ENCODE assay signal across 22 cellular contexts in the genomic region with DNA sequence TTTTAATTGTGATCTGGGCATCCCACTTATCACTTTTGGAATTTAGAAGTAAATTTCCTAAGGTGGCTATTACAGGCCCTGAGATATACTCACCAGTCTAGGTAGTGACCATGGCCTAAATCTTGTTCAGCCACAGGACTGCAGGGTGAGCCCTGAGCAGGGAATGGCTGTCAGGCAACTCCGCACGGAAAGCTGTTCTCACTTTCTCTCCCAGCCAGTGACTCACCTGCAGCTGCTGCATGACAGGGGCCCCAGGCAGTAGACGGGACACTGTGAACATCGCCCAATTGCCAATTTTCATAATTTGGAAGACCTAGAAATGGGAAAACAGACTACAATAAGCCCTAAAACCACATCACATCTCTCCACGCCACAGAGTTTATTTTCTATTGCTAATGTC.
A peak's percentile ranks its signal among the peaks of the same experiment; 100 is the strongest.
DNase-seq lines count a peak whose midpoint lies in the region; ATAC-seq and TF ChIP-seq lines count a peak whose summit lies in the region.
"Had no signal": no experiment of that assay in that cellular context is flagged by ENCODE, and none has a peak within 500 bp of the region (broad histone marks: within the 10 kb centered on the region; RNA-seq: fewer than 3 reads in every experiment).

No MANE protein-coding gene starts in this region.

- no peak overlapping the region for H2AFZ ChIP-seq in smooth muscle cell (ENCODE audit: low read depth)
- H2AFZ ChIP-seq: parathyroid adenoma had no signal

- H3K36me3 Mint-ChIP-seq in activated T-helper 17 cell treated with anti-CD3 and anti-CD28 coated beads, Interleukin-2, amount 50 U/mL, for 72 hours (ENCODE audit: low read depth): no peaks in the 10 kb centered on the region
- H3K36me3 Mint-ChIP-seq: activated CD4-positive, alpha-beta memory T cell treated with anti-CD3 and anti-CD28 coated beads for 36 hours; activated naive CD8-positive, alpha-beta T cell treated with anti-CD3 and anti-CD28 coated beads, Interleukin-2, amount 10 ng/mL, durations not matched to agents 7 days and 5 days; naive thymus-derived CD4-positive, alpha-beta T cell had no signal

- H3F3A ChIP-seq in smooth muscle cell (ENCODE audit: low read depth): no peaks in the 10 kb centered on the region

- peak overlapping the region; percentile 26 for H3K4me2 ChIP-seq in smooth muscle cell
- H3K4me2 ChIP-seq: KMS-11 had no signal

- H3K4me1 Mint-ChIP-seq in activated T-helper 17 cell treated with anti-CD3 and anti-CD28 coated beads, Interleukin-2, amount 50 U/mL, for 72 hours: no peaks in the 10 kb centered on the region
- H3K4me1 Mint-ChIP-seq: activated naive CD8-positive, alpha-beta T cell treated with anti-CD3 and anti-CD28 coated beads, Interleukin-2, amount 10 ng/mL, durations not matched to agents 7 days and 5 days had no signal

- no peak overlapping the region for H3K4me3 ChIP-seq in smooth muscle cell
- H3K4me3 ChIP-seq: lower lobe of right lung had no signal

- TF ChIP-seq CTCF in smooth muscle cell (IDR thresholded peaks at IDR 0.05; ENCODE audit: borderline replicate concordance, insufficient read depth, poor library complexity, severe bottlenecking): no peak

- DNase-seq in H4 (ENCODE audit: low spot score): peak; percentile 47
- DNase-seq in RKO (ENCODE audit: low spot score): peak; percentile 56
- DNase-seq in epithelial cell of prostate (ENCODE audit: low read depth, low spot score): peak; percentile 31
- DNase-seq in smooth muscle cell (lab: John Stamatoyannopoulos, UW; ENCODE audit: unreplicated experiment): no peak
- DNase-seq in left colon: no peak
- DNase-seq: activated CD4-positive, alpha-beta memory T cell treated with anti-CD3 and anti-CD28 coated beads for 36 hours; activated naive CD8-positive, alpha-beta T cell treated with anti-CD3 and anti-CD28 coated beads, Interleukin-2, amount 10 ng/mL, durations not matched to agents 7 days and 5 days; activated T-cell treated with anti-CD3 and anti-CD28 coated beads, Interleukin-2, amount 50 U/mL, for 24 hours; BE2C; GDM1; lower lobe of right lung; naive thymus-derived CD4-positive, alpha-beta T cell; NCI-H1436 treated with DMSO at 0.1 percent for 48 hours; small intestine; stimulated activated CD4-positive, alpha-beta T cell treated with anti-CD3 and anti-CD28 coated beads, Interleukin-4, amount 100 ng/mL, for 24 hours; substantia nigra; T-helper 1 cell had no signal

- H3K27me3 ChIP-seq in smooth muscle cell (ENCODE audit: low read depth): no peaks in the 10 kb centered on the region

- peak overlapping the region; percentile 31 for H3K9ac ChIP-seq in smooth muscle cell (ENCODE audit: low read depth)
- H3K9ac ChIP-seq: KMS-11, parathyroid adenoma had no signal

- H3K9me3 Mint-ChIP-seq in activated T-helper 17 cell treated with anti-CD3 and anti-CD28 coated beads, Interleukin-2, amount 50 U/mL, for 72 hours: peaks cover 2% of the 10 kb centered on the region
- H3K9me3 Mint-ChIP-seq: activated CD4-positive, alpha-beta memory T cell treated with anti-CD3 and anti-CD28 coated beads for 36 hours; activated T-cell treated with anti-CD3 and anti-CD28 coated beads, Interleukin-2, amount 50 U/mL, for 24 hours had no signal

- 41% methylated on average over 5 of the region's 5 CpGs for WGBS in smooth muscle cell (ENCODE audit: low lambda C conversion rate)

- no peaks in the 10 kb centered on the region for H3K27me3 Mint-ChIP-seq in activated T-helper 17 cell treated with anti-CD3 and anti-CD28 coated beads, Interleukin-2, amount 50 U/mL, for 72 hours
- H3K27me3 Mint-ChIP-seq: activated naive CD8-positive, alpha-beta T cell treated with anti-CD3 and anti-CD28 coated beads, Interleukin-2, amount 10 ng/mL, durations not matched to agents 7 days and 5 days had no signal

- ATAC-seq in activated T-helper 17 cell treated with anti-CD3 and anti-CD28 coated beads, Interleukin-2, amount 50 U/mL, for 72 hours (replicated peaks): no peak
- ATAC-seq in HG03342 (IDR thresholded peaks at IDR 0.05; ENCODE audit: unreplicated experiment): no peak
- no peak for ATAC-seq in left colon
- ATAC-seq: lower lobe of right lung; naive thymus-derived CD4-positive, alpha-beta T cell had no signal

- no peaks in the 10 kb centered on the region for H3K4me1 ChIP-seq in smooth muscle cell (ENCODE audit: low read depth)
- H3K4me1 ChIP-seq: BE2C, lower lobe of right lung, parathyroid adenoma had no signal

- intact Hi-C loops in left colon (cut with DNase I, micrococcal nuclease): no loop called here

- no peaks in the 10 kb centered on the region for H4K20me1 ChIP-seq in smooth muscle cell (ENCODE audit: low read depth)

- H3K27ac ChIP-seq in epithelial cell of prostate: no peak overlapping the region
- peak overlapping the region; percentile 75 for H3K27ac ChIP-seq in smooth muscle cell (ENCODE audit: low read depth)
- H3K27ac ChIP-seq: KMS-11, lower lobe of right lung, parathyroid adenoma, VCaP had no signal

- H3K9me3 ChIP-seq in smooth muscle cell (replicated peaks; ENCODE audit: low read depth): no peaks in the 10 kb centered on the region
- H3K9me3 ChIP-seq: BE2C, lower lobe of right lung had no signal

- H3K4me3 Mint-ChIP-seq in activated T-helper 17 cell treated with anti-CD3 and anti-CD28 coated beads, Interleukin-2, amount 50 U/mL, for 72 hours: no peak overlapping the region
- H3K4me3 Mint-ChIP-seq: activated CD4-positive, alpha-beta memory T cell treated with anti-CD3 and anti-CD28 coated beads for 36 hours; activated naive CD8-positive, alpha-beta T cell treated with anti-CD3 and anti-CD28 coated beads, Interleukin-2, amount 10 ng/mL, durations not matched to agents 7 days and 5 days; activated T-cell treated with anti-CD3 and anti-CD28 coated beads, Interleukin-2, amount 50 U/mL, for 24 hours; naive thymus-derived CD4-positive, alpha-beta T cell had no signal

- no peak overlapping the region for H3K27ac Mint-ChIP-seq in activated T-helper 17 cell treated with anti-CD3 and anti-CD28 coated beads, Interleukin-2, amount 50 U/mL, for 72 hours
- H3K27ac Mint-ChIP-seq: activated CD4-positive, alpha-beta memory T cell treated with anti-CD3 and anti-CD28 coated beads for 36 hours; activated naive CD8-positive, alpha-beta T cell treated with anti-CD3 and anti-CD28 coated beads, Interleukin-2, amount 10 ng/mL, durations not matched to agents 7 days and 5 days; activated T-cell treated with anti-CD3 and anti-CD28 coated beads, Interleukin-2, amount 50 U/mL, for 24 hours; naive thymus-derived CD4-positive, alpha-beta T cell had no signal

- H3K36me3 ChIP-seq in smooth muscle cell (ENCODE audit: low read depth): no peaks in the 10 kb centered on the region
- H3K36me3 ChIP-seq: BE2C, lower lobe of right lung had no signal

- H3K79me2 ChIP-seq in smooth muscle cell (ENCODE audit: low read depth): no peaks in the 10 kb centered on the region
- H3K79me2 ChIP-seq: parathyroid adenoma had no signal

Comparison
In these comparisons a context has a peak if more than half of its experiments do, and no peak if none do; other contexts are left out.
1. DNase-seq: peak in H4 (single experiment), RKO (single experiment) and epithelial cell of prostate (single experiment); none in smooth muscle cell (single experiment) and left colon (0 of 2).